14 cellular contexts compared by ENCODE assay signal in genomic region chr3:18723426-18723825, GRCh38.
A peak's percentile ranks its signal among the peaks of the same experiment; 100 is the strongest.
DNase-seq lines count a peak whose midpoint lies in the region; ATAC-seq and TF ChIP-seq lines count a peak whose summit lies in the region.
"Had no signal": no experiment of that assay in that cellular context is flagged by ENCODE, and none has a peak within 500 bp of the region (broad histone marks: within the 10 kb centered on the region; RNA-seq: fewer than 3 reads in every experiment).

No MANE protein-coding gene starts in this region.

- intact Hi-C loops in activated T-helper 1 cell treated with anti-CD3 and anti-CD28 coated beads, Interleukin-12 subunit alpha, Interleukin-12 subunit beta, Interleukin-2, Interleukin-4 antibody, amounts not matched to agents 30 ng/mL and 10 ng/mL and 1 ng/mL, durations not matched to agents 14 hours and 24 hours and 36 hours (cut with micrococcal nuclease) = no loop called here
- intact Hi-C loops in dorsolateral prefrontal cortex (cut with DNase I) = no loop called here

- H3K4me1 Mint-ChIP-seq in activated CD8-positive, alpha-beta memory T cell treated with anti-CD3 and anti-CD28 coated beads, Interleukin-2, amount 10 ng/mL, durations not matched to agents 7 days and 5 days = peaks cover 75% of the 10 kb centered on the region
- peaks cover 69% of the 10 kb centered on the region for H3K4me1 Mint-ChIP-seq in activated T-helper 1 cell treated with anti-CD3 and anti-CD28 coated beads, Interleukin-12 subunit alpha, Interleukin-12 subunit beta, Interleukin-2, Interleukin-4 antibody, amounts not matched to agents 30 ng/mL and 10 ng/mL and 1 ng/mL, durations not matched to agents 14 hours and 24 hours and 36 hours (ENCODE audit: low read depth)
- peaks cover 14% of the 10 kb centered on the region for H3K4me1 Mint-ChIP-seq in stimulated activated memory B cell treated with anti-CD40 and anti-IgM and Interleukin-4, amounts not matched to agents 10 μg/mL and 1 μg/mL and 100 μg/mL, for 72 hours

- DNase-seq in activated CD8-positive, alpha-beta memory T cell treated with anti-CD3 and anti-CD28 coated beads, Interleukin-2, amount 10 ng/mL, durations not matched to agents 7 days and 5 days = no peak
- DNase-seq in activated CD8-positive, alpha-beta memory T cell treated with anti-CD3 and anti-CD28 coated beads for 24 hours = no peak
- DNase-seq in KBM-7 = peak; percentile 61
- no peak for DNase-seq in activated T-helper 1 cell treated with anti-CD3 and anti-CD28 coated beads, Interleukin-12 subunit alpha, Interleukin-12 subunit beta, Interleukin-2, Interleukin-4 antibody, amounts not matched to agents 30 ng/mL and 10 ng/mL and 1 ng/mL, durations not matched to agents 14 hours and 24 hours and 36 hours (ENCODE audit: low spot score)
- DNase-seq in putamen (ENCODE audit: low spot score) = no peak
- DNase-seq in activated gamma-delta T cell (lab: John Stamatoyannopoulos, UW) = no peak
- no peak for DNase-seq in dorsolateral prefrontal cortex
- DNase-seq: caudate nucleus; mammary epithelial cell; NCI-H146; NCI-H446; stimulated activated CD4-positive, alpha-beta T cell treated with anti-CD3 and anti-CD28 coated beads, Interleukin-4, amount 100 ng/mL, for 4 hours; uterus had no signal

- no peaks in the 10 kb centered on the region for H3K27me3 ChIP-seq in dorsolateral prefrontal cortex
- H3K27me3 ChIP-seq: uterus had no signal

- no peaks in the 10 kb centered on the region for H3K27me3 Mint-ChIP-seq in activated CD8-positive, alpha-beta memory T cell treated with anti-CD3 and anti-CD28 coated beads, Interleukin-2, amount 10 ng/mL, durations not matched to agents 7 days and 5 days
- H3K27me3 Mint-ChIP-seq in activated T-helper 1 cell treated with anti-CD3 and anti-CD28 coated beads, Interleukin-12 subunit alpha, Interleukin-12 subunit beta, Interleukin-2, Interleukin-4 antibody, amounts not matched to agents 30 ng/mL and 10 ng/mL and 1 ng/mL, durations not matched to agents 14 hours and 24 hours and 36 hours (ENCODE audit: insufficient read depth) = no peaks in the 10 kb centered on the region
- H3K27me3 Mint-ChIP-seq in stimulated activated memory B cell treated with anti-CD40 and anti-IgM and Interleukin-4, amounts not matched to agents 10 μg/mL and 1 μg/mL and 100 μg/mL, for 72 hours = no peaks in the 10 kb centered on the region

- no peak for ATAC-seq in activated CD8-positive, alpha-beta memory T cell treated with anti-CD3 and anti-CD28 coated beads, Interleukin-2, amount 10 ng/mL, durations not matched to agents 7 days and 5 days
- peak; percentile 41 for ATAC-seq in stimulated activated memory B cell treated with anti-CD40 and anti-IgM and Interleukin-4, amounts not matched to agents 10 μg/mL and 1 μg/mL and 100 μg/mL, for 72 hours

- H3K27ac Mint-ChIP-seq in activated CD8-positive, alpha-beta memory T cell treated with anti-CD3 and anti-CD28 coated beads, Interleukin-2, amount 10 ng/mL, durations not matched to agents 7 days and 5 days = peak overlapping the region; percentile 89
- peak overlapping the region; percentile 98 for H3K27ac Mint-ChIP-seq in activated T-helper 1 cell treated with anti-CD3 and anti-CD28 coated beads, Interleukin-12 subunit alpha, Interleukin-12 subunit beta, Interleukin-2, Interleukin-4 antibody, amounts not matched to agents 30 ng/mL and 10 ng/mL and 1 ng/mL, durations not matched to agents 14 hours and 24 hours and 36 hours
- H3K27ac Mint-ChIP-seq in stimulated activated memory B cell treated with anti-CD40 and anti-IgM and Interleukin-4, amounts not matched to agents 10 μg/mL and 1 μg/mL and 100 μg/mL, for 72 hours = no peak overlapping the region

- H3K27ac ChIP-seq in dorsolateral prefrontal cortex = no peak overlapping the region
- H3K27ac ChIP-seq: uterus had no signal

- no peak overlapping the region for H3K4me3 ChIP-seq in dorsolateral prefrontal cortex
- H3K4me3 ChIP-seq: uterus had no signal

- H3K4me3 Mint-ChIP-seq in activated CD8-positive, alpha-beta memory T cell treated with anti-CD3 and anti-CD28 coated beads, Interleukin-2, amount 10 ng/mL, durations not matched to agents 7 days and 5 days = no peak overlapping the region
- peak overlapping the region; percentile 82 for H3K4me3 Mint-ChIP-seq in activated T-helper 1 cell treated with anti-CD3 and anti-CD28 coated beads, Interleukin-12 subunit alpha, Interleukin-12 subunit beta, Interleukin-2, Interleukin-4 antibody, amounts not matched to agents 30 ng/mL and 10 ng/mL and 1 ng/mL, durations not matched to agents 14 hours and 24 hours and 36 hours
- no peak overlapping the region for H3K4me3 Mint-ChIP-seq in stimulated activated memory B cell treated with anti-CD40 and anti-IgM and Interleukin-4, amounts not matched to agents 10 μg/mL and 1 μg/mL and 100 μg/mL, for 72 hours

- peaks cover 40% of the 10 kb centered on the region for H3K36me3 Mint-ChIP-seq in activated CD8-positive, alpha-beta memory T cell treated with anti-CD3 and anti-CD28 coated beads, Interleukin-2, amount 10 ng/mL, durations not matched to agents 7 days and 5 days
- peaks cover 23% of the 10 kb centered on the region for H3K36me3 Mint-ChIP-seq in activated T-helper 1 cell treated with anti-CD3 and anti-CD28 coated beads, Interleukin-12 subunit alpha, Interleukin-12 subunit beta, Interleukin-2, Interleukin-4 antibody, amounts not matched to agents 30 ng/mL and 10 ng/mL and 1 ng/mL, durations not matched to agents 14 hours and 24 hours and 36 hours (ENCODE audit: low read depth)
- no peaks in the 10 kb centered on the region for H3K36me3 Mint-ChIP-seq in stimulated activated memory B cell treated with anti-CD40 and anti-IgM and Interleukin-4, amounts not matched to agents 10 μg/mL and 1 μg/mL and 100 μg/mL, for 72 hours

- peaks cover 4% of the 10 kb centered on the region for H3K9me3 Mint-ChIP-seq in activated CD8-positive, alpha-beta memory T cell treated with anti-CD3 and anti-CD28 coated beads, Interleukin-2, amount 10 ng/mL, durations not matched to agents 7 days and 5 days (ENCODE audit: low read depth)
- peaks cover 9% of the 10 kb centered on the region for H3K9me3 Mint-ChIP-seq in activated T-helper 1 cell treated with anti-CD3 and anti-CD28 coated beads, Interleukin-12 subunit alpha, Interleukin-12 subunit beta, Interleukin-2, Interleukin-4 antibody, amounts not matched to agents 30 ng/mL and 10 ng/mL and 1 ng/mL, durations not matched to agents 14 hours and 24 hours and 36 hours
- H3K9me3 Mint-ChIP-seq in stimulated activated memory B cell treated with anti-CD40 and anti-IgM and Interleukin-4, amounts not matched to agents 10 μg/mL and 1 μg/mL and 100 μg/mL, for 72 hours = no peaks in the 10 kb centered on the region

- no peak for TF ChIP-seq CTCF in dorsolateral prefrontal cortex (IDR thresholded peaks at IDR 0.05 in 54 of 56, conservative IDR thresholded peaks at IDR 0.05 in 2 of 56; ENCODE audit: low read depth in 1 of 56, partially characterized antibody in 56 of 56)

- in situ Hi-C loops in KBM-7 (cut with MboI; ENCODE audit: low pct_unique_long_range_greater_than_20kb, low sequenced_read_pairs) = no loop called here

- CTCF ChIA-PET in activated CD8-positive, alpha-beta memory T cell treated with anti-CD3 and anti-CD28 coated beads, Interleukin-2, amount 10 ng/mL, durations not matched to agents 7 days and 5 days (lab: Charles Lee) = interaction anchor here (1.3 to 4.5 kb wide), 3 partner anchors 7 to 24 kb away, joined by 3 to 30 read pairs (median 9); no protein-coding TSS in a partner anchor
